29 cellular contexts compared by ENCODE assay signal in the genomic region with DNA sequence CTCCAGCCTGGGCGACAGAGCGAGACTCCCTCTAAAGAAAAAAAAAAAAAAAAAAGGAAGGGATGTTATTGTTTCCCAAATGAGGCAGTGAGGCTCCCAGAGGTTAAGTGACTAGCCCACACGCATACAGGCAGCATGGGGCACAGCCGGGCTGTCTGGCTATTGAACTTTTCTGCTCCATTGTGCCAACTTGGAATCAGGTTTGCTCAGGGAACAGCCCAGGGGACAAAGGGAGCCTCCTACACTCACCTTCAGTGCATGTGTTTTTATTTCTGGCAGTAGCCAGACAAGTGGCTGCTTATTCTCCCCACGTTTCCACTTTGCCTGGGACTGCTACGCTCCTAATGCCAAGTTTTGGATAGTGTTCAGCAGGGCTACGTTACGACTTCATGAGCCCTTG. TPM values are rescaled to one million over a fixed set of nuclear protein-coding genes. Genes with fewer than 3 reads are reported as not detected.
"Had no signal": no experiment of that assay in that cellular context is flagged by ENCODE, and none has a peak within 500 bp of the region (broad histone marks: within the 10 kb centered on the region; RNA-seq: fewer than 3 reads in every experiment).

No MANE protein-coding gene starts in this region.

- H3K36me3 ChIP-seq: esophagus muscularis mucosa, left ventricle myocardium inferior, upper lobe of right lung had no signal

- H3K9me3 ChIP-seq: esophagus muscularis mucosa, heart left ventricle, left ventricle myocardium inferior, testis, upper lobe of right lung had no signal

- FAIRE-seq: colon had no signal

- DNase-seq: activated CD4-positive, alpha-beta T cell treated with anti-CD3 and anti-CD28 coated beads for 4 hours; activated CD4-positive, alpha-beta T cell treated with anti-CD3 and anti-CD28 coated beads, Interleukin-2, amount 50 U/mL, for 4 hours; activated CD8-positive, alpha-beta memory T cell treated with anti-CD3 and anti-CD28 coated beads, Interleukin-2, amount 50 U/mL, for 4 hours; activated naive CD4-positive, alpha-beta T cell; activated T-cell treated with anti-CD3 and anti-CD28 coated beads, Interleukin-2, amount 50 U/mL, for 1 hour; dermis blood vessel endothelial cell; effector CD4-positive, alpha-beta T cell; foreskin keratinocyte; heart left ventricle; hypothalamus; kidney glomerular epithelial cell; left ventricle myocardium inferior; stimulated activated CD4-positive, alpha-beta T cell treated with anti-CD3 and anti-CD28 coated beads, Interleukin-12 subunit alpha, Interleukin-12 subunit beta, amount 100 ng/mL, for 4 hours; stimulated activated CD4-positive, alpha-beta T cell treated with anti-CD3 and anti-CD28 coated beads, Interleukin-4, amount 100 ng/mL, for 1 hour; stimulated activated naive CD8-positive, alpha-beta T cell treated with anti-CD3 and anti-CD28 coated beads, Interleukin-15, Interleukin-2, amounts not matched to agents 100 U/mL and 50 U/mL, for 24 hours; testis; upper lobe of right lung had no signal

- H3K27ac ChIP-seq: esophagus muscularis mucosa, foreskin keratinocyte, heart left ventricle, left ventricle myocardium inferior, testis, upper lobe of right lung had no signal

- H3K27me3 ChIP-seq: heart left ventricle, testis, upper lobe of right lung had no signal

- ATAC-seq: activated naive CD4-positive, alpha-beta T cell treated with anti-CD3 and anti-CD28 coated beads, Interleukin-2, amount 50 U/mL, for 72 hours; activated T-helper 17 cell treated with anti-CD3 and anti-CD28 coated beads, Interleukin-2, amount 50 U/mL, for 72 hours; foreskin keratinocyte; heart left ventricle; sciatic nerve; stimulated activated naive CD8-positive, alpha-beta T cell treated with anti-CD3 and anti-CD28 coated beads, Interleukin-15, Interleukin-2, amounts not matched to agents 100 U/mL and 50 U/mL, for 24 hours; upper lobe of right lung had no signal

- H3K4me1 ChIP-seq: esophagus muscularis mucosa, foreskin keratinocyte, heart left ventricle, left ventricle myocardium inferior, upper lobe of right lung had no signal

- H3K4me3 ChIP-seq: esophagus muscularis mucosa, heart left ventricle, left ventricle myocardium inferior, skin epidermis, upper lobe of right lung had no signal

RNA-seq across cellular contexts. Expression of gene ETV7, which starts 10.7 kb away (rescaled TPM):
- total RNA-seq: left ventricle myocardium inferior, lung microvascular endothelial cell, progenitor cell of endocrine pancreas had no signal

RNA-seq across cellular contexts. Expression of gene BNIP5, which starts 40.1 kb away (rescaled TPM):
- total RNA-seq: activated CD8-positive, alpha-beta memory T cell treated with anti-CD3 and anti-CD28 coated beads for 36 hours; activated naive CD4-positive, alpha-beta T cell treated with anti-CD3 and anti-CD28 coated beads, Interleukin-2, amount 50 U/mL, for 72 hours; activated T-helper 17 cell treated with anti-CD3 and anti-CD28 coated beads, Interleukin-2, amount 50 U/mL, for 72 hours; dermis blood vessel endothelial cell; esophagus muscularis mucosa; foreskin keratinocyte; heart left ventricle; left ventricle myocardium inferior; lung microvascular endothelial cell; osteocyte; renal cortical epithelial cell; sciatic nerve; T-helper 1 cell treated with Interleukin-12 subunit alpha and Interleukin-12 subunit beta and Interleukin-4 antibody, amounts not matched to agents 30 ng/mL and 1 ng/mL, for 36 hours; upper lobe of right lung had no signal
- polyA plus RNA-seq: foreskin keratinocyte, heart left ventricle had no signal
